Comparison of ENCODE assay signal across 1 cellular context in genomic region chr6:37243816-37244370, GRCh38.
TF ChIP-seq lines count a peak whose summit lies in the region.

No MANE protein-coding gene starts in this region.

TF ChIP-seq in K562, 482 proteins besides CTCF, POLR2A, EP300 and RAD21 (continued from another document and continues in another):
- TF ChIP-seq, protein P1, sequence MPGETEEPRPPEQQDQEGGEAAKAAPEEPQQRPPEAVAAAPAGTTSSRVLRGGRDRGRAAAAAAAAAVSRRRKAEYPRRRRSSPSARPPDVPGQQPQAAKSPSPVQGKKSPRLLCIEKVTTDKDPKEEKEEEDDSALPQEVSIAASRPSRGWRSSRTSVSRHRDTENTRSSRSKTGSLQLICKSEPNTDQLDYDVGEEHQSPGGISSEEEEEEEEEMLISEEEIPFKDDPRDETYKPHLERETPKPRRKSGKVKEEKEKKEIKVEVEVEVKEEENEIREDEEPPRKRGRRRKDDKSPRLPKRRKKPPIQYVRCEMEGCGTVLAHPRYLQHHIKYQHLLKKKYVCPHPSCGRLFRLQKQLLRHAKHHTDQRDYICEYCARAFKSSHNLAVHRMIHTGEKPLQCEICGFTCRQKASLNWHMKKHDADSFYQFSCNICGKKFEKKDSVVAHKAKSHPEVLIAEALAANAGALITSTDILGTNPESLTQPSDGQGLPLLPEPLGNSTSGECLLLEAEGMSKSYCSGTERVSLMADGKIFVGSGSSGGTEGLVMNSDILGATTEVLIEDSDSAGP (CRISPR knock-in tag; IDR thresholded peaks at IDR 0.05) = no peak
- TF ChIP-seq ZNF766 (CRISPR knock-in tag; conservative IDR thresholded peaks at IDR 0.05) (no peak), ZNF518B (CRISPR knock-in tag; IDR thresholded peaks at IDR 0.05) (no peak), PHF20 (IDR thresholded peaks at IDR 0.05; ENCODE audit: partially characterized antibody) (no peak), RBM14 (IDR thresholded peaks at IDR 0.05; ENCODE audit: borderline replicate concordance, insufficient read depth, low read depth, low read length) (no peak), ZNF197 (CRISPR knock-in tag; IDR thresholded peaks at IDR 0.05; ENCODE audit: low read depth) (peak; percentile 16; the same call in 1 of the 2 replicates), GTF2F1 (IDR thresholded peaks at IDR 0.05; ENCODE audit: low read depth, low read length) (no peak), EZH2 (IDR thresholded peaks at IDR 0.05; ENCODE audit: borderline replicate concordance, low read depth, low read length) (no peak), NR3C1 (CRISPR knock-in tag; IDR thresholded peaks at IDR 0.05) (no peak), ZSCAN29 (IDR thresholded peaks at IDR 0.05) (no peak), ZNF639 (CRISPR knock-in tag; conservative IDR thresholded peaks at IDR 0.05 in 1 of 2, IDR thresholded peaks at IDR 0.05 in 1 of 2) (0 out of 4 replicates have a peak, but pooled peaks of 1 of the 2 experiments have one; percentile 23), SAP30 (IDR thresholded peaks at IDR 0.05; ENCODE audit: borderline replicate concordance, insufficient read depth, low read depth, low read length, poor library complexity, severe bottlenecking) (no peak), NFATC3 (IDR thresholded peaks at IDR 0.05) (no peak), KLF6 (CRISPR knock-in tag; IDR thresholded peaks at IDR 0.05; ENCODE audit: borderline replicate concordance) (no peak), RUNX1 (IDR thresholded peaks at IDR 0.05; ENCODE audit: low read depth) (no peak), CHD1 (IDR thresholded peaks at IDR 0.05; ENCODE audit: low read length) (no peak), REST (CRISPR knock-in tag; IDR thresholded peaks at IDR 0.05; ENCODE audit: low read depth) (peak; percentile 20; the same call in 1 of the 2 replicates), CHD2 (IDR thresholded peaks at IDR 0.05; ENCODE audit: low read depth, low read length) (no peak), ZNF76 (CRISPR knock-in tag; IDR thresholded peaks at IDR 0.05; ENCODE audit: borderline replicate concordance) (no peak), ZFP36 (IDR thresholded peaks at IDR 0.05; ENCODE audit: low read depth, low read length, partially characterized antibody) (no peak), MIER1 (IDR thresholded peaks at IDR 0.05; ENCODE audit: low read depth) (no peak), TBL1XR1 (IDR thresholded peaks at IDR 0.05; ENCODE audit: low read length in 2 of 2) (peak in 1 of 2 experiments; percentile 63; a peak in 1 of 4 replicates), ETV1 (tag; conservative IDR thresholded peaks at IDR 0.05; ENCODE audit: low read depth) (no peak), NCOA4 (IDR thresholded peaks at IDR 0.05; ENCODE audit: partially characterized antibody) (no peak), ZC3H8 (IDR thresholded peaks at IDR 0.05) (no peak), ZNF584 (CRISPR knock-in tag; IDR thresholded peaks at IDR 0.05; ENCODE audit: low read depth) (no peak), ZNF212 (CRISPR knock-in tag; IDR thresholded peaks at IDR 0.05) (no peak), TGIF2 (CRISPR knock-in tag; IDR thresholded peaks at IDR 0.05) (no peak), THRAP3 (IDR thresholded peaks at IDR 0.05; ENCODE audit: borderline replicate concordance) (no peak), MEIS2 (IDR thresholded peaks at IDR 0.05; ENCODE audit: partially characterized antibody) (peak; percentile 9), NCOA2 (IDR thresholded peaks at IDR 0.05; ENCODE audit: partially characterized antibody in 2 of 2) (no peak), TSHZ1 (CRISPR knock-in tag; IDR thresholded peaks at IDR 0.05) (no peak)
- TF ChIP-seq, protein P2, sequence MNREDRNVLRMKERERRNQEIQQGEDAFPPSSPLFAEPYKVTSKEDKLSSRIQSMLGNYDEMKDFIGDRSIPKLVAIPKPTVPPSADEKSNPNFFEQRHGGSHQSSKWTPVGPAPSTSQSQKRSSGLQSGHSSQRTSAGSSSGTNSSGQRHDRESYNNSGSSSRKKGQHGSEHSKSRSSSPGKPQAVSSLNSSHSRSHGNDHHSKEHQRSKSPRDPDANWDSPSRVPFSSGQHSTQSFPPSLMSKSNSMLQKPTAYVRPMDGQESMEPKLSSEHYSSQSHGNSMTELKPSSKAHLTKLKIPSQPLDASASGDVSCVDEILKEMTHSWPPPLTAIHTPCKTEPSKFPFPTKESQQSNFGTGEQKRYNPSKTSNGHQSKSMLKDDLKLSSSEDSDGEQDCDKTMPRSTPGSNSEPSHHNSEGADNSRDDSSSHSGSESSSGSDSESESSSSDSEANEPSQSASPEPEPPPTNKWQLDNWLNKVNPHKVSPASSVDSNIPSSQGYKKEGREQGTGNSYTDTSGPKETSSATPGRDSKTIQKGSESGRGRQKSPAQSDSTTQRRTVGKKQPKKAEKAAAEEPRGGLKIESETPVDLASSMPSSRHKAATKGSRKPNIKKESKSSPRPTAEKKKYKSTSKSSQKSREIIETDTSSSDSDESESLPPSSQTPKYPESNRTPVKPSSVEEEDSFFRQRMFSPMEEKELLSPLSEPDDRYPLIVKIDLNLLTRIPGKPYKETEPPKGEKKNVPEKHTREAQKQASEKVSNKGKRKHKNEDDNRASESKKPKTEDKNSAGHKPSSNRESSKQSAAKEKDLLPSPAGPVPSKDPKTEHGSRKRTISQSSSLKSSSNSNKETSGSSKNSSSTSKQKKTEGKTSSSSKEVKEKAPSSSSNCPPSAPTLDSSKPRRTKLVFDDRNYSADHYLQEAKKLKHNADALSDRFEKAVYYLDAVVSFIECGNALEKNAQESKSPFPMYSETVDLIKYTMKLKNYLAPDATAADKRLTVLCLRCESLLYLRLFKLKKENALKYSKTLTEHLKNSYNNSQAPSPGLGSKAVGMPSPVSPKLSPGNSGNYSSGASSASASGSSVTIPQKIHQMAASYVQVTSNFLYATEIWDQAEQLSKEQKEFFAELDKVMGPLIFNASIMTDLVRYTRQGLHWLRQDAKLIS (CRISPR knock-in tag; IDR thresholded peaks at IDR 0.05) = no peak
- TF ChIP-seq, protein P3, sequence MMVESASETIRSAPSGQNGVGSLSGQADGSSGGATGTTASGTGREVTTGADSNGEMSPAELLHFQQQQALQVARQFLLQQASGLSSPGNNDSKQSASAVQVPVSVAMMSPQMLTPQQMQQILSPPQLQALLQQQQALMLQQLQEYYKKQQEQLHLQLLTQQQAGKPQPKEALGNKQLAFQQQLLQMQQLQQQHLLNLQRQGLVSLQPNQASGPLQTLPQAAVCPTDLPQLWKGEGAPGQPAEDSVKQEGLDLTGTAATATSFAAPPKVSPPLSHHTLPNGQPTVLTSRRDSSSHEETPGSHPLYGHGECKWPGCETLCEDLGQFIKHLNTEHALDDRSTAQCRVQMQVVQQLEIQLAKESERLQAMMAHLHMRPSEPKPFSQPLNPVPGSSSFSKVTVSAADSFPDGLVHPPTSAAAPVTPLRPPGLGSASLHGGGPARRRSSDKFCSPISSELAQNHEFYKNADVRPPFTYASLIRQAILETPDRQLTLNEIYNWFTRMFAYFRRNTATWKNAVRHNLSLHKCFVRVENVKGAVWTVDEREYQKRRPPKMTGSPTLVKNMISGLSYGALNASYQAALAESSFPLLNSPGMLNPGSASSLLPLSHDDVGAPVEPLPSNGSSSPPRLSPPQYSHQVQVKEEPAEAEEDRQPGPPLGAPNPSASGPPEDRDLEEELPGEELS (CRISPR knock-in tag; IDR thresholded peaks at IDR 0.05; ENCODE audit: borderline replicate concordance) = no peak
- TF ChIP-seq, protein P4, sequence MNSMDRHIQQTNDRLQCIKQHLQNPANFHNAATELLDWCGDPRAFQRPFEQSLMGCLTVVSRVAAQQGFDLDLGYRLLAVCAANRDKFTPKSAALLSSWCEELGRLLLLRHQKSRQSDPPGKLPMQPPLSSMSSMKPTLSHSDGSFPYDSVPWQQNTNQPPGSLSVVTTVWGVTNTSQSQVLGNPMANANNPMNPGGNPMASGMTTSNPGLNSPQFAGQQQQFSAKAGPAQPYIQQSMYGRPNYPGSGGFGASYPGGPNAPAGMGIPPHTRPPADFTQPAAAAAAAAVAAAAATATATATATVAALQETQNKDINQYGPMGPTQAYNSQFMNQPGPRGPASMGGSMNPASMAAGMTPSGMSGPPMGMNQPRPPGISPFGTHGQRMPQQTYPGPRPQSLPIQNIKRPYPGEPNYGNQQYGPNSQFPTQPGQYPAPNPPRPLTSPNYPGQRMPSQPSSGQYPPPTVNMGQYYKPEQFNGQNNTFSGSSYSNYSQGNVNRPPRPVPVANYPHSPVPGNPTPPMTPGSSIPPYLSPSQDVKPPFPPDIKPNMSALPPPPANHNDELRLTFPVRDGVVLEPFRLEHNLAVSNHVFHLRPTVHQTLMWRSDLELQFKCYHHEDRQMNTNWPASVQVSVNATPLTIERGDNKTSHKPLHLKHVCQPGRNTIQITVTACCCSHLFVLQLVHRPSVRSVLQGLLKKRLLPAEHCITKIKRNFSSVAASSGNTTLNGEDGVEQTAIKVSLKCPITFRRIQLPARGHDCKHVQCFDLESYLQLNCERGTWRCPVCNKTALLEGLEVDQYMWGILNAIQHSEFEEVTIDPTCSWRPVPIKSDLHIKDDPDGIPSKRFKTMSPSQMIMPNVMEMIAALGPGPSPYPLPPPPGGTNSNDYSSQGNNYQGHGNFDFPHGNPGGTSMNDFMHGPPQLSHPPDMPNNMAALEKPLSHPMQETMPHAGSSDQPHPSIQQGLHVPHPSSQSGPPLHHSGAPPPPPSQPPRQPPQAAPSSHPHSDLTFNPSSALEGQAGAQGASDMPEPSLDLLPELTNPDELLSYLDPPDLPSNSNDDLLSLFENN (IDR thresholded peaks at IDR 0.05; ENCODE audit: low read depth in 2 of 2, low read length in 2 of 2) = no peak
